In genomic region chrX:153667931-153668396, GRCh38 we compare ENCODE assay signal across 8 cellular contexts. TPM values are rescaled to one million over a fixed set of nuclear protein-coding genes. Genes with fewer than 3 reads are reported as not detected.
DNase-seq lines count a peak whose midpoint lies in the region; ATAC-seq and TF ChIP-seq lines count a peak whose summit lies in the region.

No MANE protein-coding gene starts in this region.

- no peak overlapping the region for H2BK120ac ChIP-seq in mesenchymal stem cell (ENCODE audit: low read depth, low read length)

- DNase-seq in NCI-H774 (lab: John Stamatoyannopoulos, UW), result peak; percentile 19
- peak; percentile 20 to 59 for DNase-seq in activated CD8-positive, alpha-beta memory T cell treated with anti-CD3 and anti-CD28 coated beads for 1 hour (ENCODE audit: extremely low read depth in 1 of 2, low read depth in 1 of 2)
- peak; percentile 63 for DNase-seq in effector CD8-positive, alpha-beta T cell (lab: John Stamatoyannopoulos, UW)
- peak; percentile 64 for DNase-seq in mesenchymal stem cell
- peak; percentile 57 for DNase-seq in stimulated activated CD8-positive, alpha-beta memory T cell treated with anti-CD3 and anti-CD28 coated beads, Interleukin-15, amount 100 ng/mL, for 24 hours (ENCODE audit: low read depth)

- H2BK15ac ChIP-seq in mesenchymal stem cell (ENCODE audit: low read depth, poor library complexity, severe bottlenecking), result no peak overlapping the region

- H3K4me2 ChIP-seq in DOHH2 (ENCODE audit: low read length) (0 out of 2 replicates have a peak overlapping the region, but pooled peaks have one; percentile 14), mesenchymal stem cell (ENCODE audit: low read length, poor library complexity, severe bottlenecking) (no peak overlapping the region)

- ATAC-seq in HG03175 (IDR thresholded peaks at IDR 0.05; ENCODE audit: unreplicated experiment) (peak; percentile 51), HG03457 (IDR thresholded peaks at IDR 0.05; ENCODE audit: unreplicated experiment) (no peak)

- no peaks in the 10 kb centered on the region for H3K9me2 ChIP-seq in DOHH2 (replicated peaks; ENCODE audit: control insufficient read depth, low read length)

- H4K20me1 ChIP-seq in DOHH2 (ENCODE audit: control insufficient read depth, insufficient read depth, low read depth, low read length), result no peaks in the 10 kb centered on the region

- no peak overlapping the region for H3K4ac ChIP-seq in mesenchymal stem cell (ENCODE audit: low read depth in 1 of 2, low read length in 2 of 2)

- no peak overlapping the region for H4K8ac ChIP-seq in mesenchymal stem cell (ENCODE audit: low read length)

- H3K9me3 ChIP-seq in DOHH2 (ENCODE audit: control insufficient read depth, insufficient read depth, low read length) (no peaks in the 10 kb centered on the region), mesenchymal stem cell (ENCODE audit: control insufficient read depth, low read length) (peaks cover 17% of the 10 kb centered on the region)

- no peak overlapping the region for H3K27ac ChIP-seq in DOHH2 (ENCODE audit: low read depth, low read length)
- H3K27ac ChIP-seq in mesenchymal stem cell (ENCODE audit: low read length, poor library complexity, severe bottlenecking), result no peak overlapping the region

- no peak overlapping the region for H4K91ac ChIP-seq in mesenchymal stem cell (ENCODE audit: low read length)

- no peak overlapping the region for H2BK5ac ChIP-seq in mesenchymal stem cell (ENCODE audit: low read depth, low read length, poor library complexity, severe bottlenecking)

- H2BK12ac ChIP-seq in mesenchymal stem cell (ENCODE audit: low read length in 2 of 2), result no peak overlapping the region

- peak overlapping the region in 1 of 2 experiments; percentile 57 for H3K18ac ChIP-seq in mesenchymal stem cell (ENCODE audit: low read depth in 1 of 2, low read length in 2 of 2)

- no peak overlapping the region for H3K23ac ChIP-seq in mesenchymal stem cell (ENCODE audit: low read length in 2 of 2)

- H3K79me1 ChIP-seq in mesenchymal stem cell (replicated peaks; ENCODE audit: low read length, poor library complexity, severe bottlenecking), result no peaks in the 10 kb centered on the region

- no peak overlapping the region for H3K9ac ChIP-seq in mesenchymal stem cell (ENCODE audit: low read length)

- H3K4me3 ChIP-seq in DOHH2 (ENCODE audit: low read length), result no peak overlapping the region
- H3K4me3 ChIP-seq in mesenchymal stem cell (ENCODE audit: insufficient read depth in 1 of 2, low read depth in 1 of 2, low read length in 2 of 2), result peak overlapping the region in 1 of 2 experiments; percentile 33

- no peaks in the 10 kb centered on the region for H3F3A ChIP-seq in DOHH2 (ENCODE audit: control insufficient read depth, insufficient read depth)

- TF ChIP-seq CTCF in DOHH2 (IDR thresholded peaks at IDR 0.05; ENCODE audit: low read depth, low read length, poor library complexity, severe bottlenecking), result peak; percentile 86

- H3K36me3 ChIP-seq in DOHH2 (ENCODE audit: control insufficient read depth, low read length) (no peaks in the 10 kb centered on the region), mesenchymal stem cell (ENCODE audit: control insufficient read depth in 1 of 2, insufficient read depth in 2 of 2, low read depth in 1 of 2, low read length in 2 of 2) (no peaks in the 10 kb centered on the region)

- H3K14ac ChIP-seq in mesenchymal stem cell (ENCODE audit: low read length in 2 of 2), result no peak overlapping the region

- no peaks in the 10 kb centered on the region for H3K4me1 ChIP-seq in DOHH2 (ENCODE audit: control insufficient read depth, low read length)
- peaks cover 3% of the 10 kb centered on the region for H3K4me1 ChIP-seq in mesenchymal stem cell (ENCODE audit: control insufficient read depth, insufficient read depth, low read depth, low read length)

- no peak overlapping the region for H2AFZ ChIP-seq in mesenchymal stem cell (ENCODE audit: low read depth, low read length)

- 26% methylated on average over 14 of the region's 14 CpGs for WGBS in mesenchymal stem cell

- no peaks in the 10 kb centered on the region for H3K27me3 ChIP-seq in DOHH2 (ENCODE audit: control insufficient read depth, low read length)
- peaks cover 3 to 67% of the 10 kb centered on the region in 2 experiments for H3K27me3 ChIP-seq in mesenchymal stem cell (ENCODE audit: control insufficient read depth in 1 of 2, insufficient read depth in 1 of 2, low read length in 2 of 2)

- H3K79me2 ChIP-seq in DOHH2 (ENCODE audit: control insufficient read depth, low read length), result no peaks in the 10 kb centered on the region

- no peak overlapping the region for H2AK5ac ChIP-seq in mesenchymal stem cell (ENCODE audit: low read length, severe bottlenecking)

RNA-seq across cellular contexts. Expression of gene PNCK, which starts 5.6 kb away (rescaled TPM):
- polyA plus RNA-seq in mesenchymal stem cell (2013, experiment 1 of 2), result 0.10 TPM
- polyA plus RNA-seq in mesenchymal stem cell (2013, experiment 2 of 2), result 0.03 TPM

RNA-seq across cellular contexts. Expression of gene SLC6A8, which starts 19.8 kb away (rescaled TPM):
- polyA plus RNA-seq in mesenchymal stem cell (2013, experiment 1 of 2), result 26.1 TPM
- 26.0 TPM for polyA plus RNA-seq in mesenchymal stem cell (2013, experiment 2 of 2)

RNA-seq across cellular contexts. Expression of gene DUSP9, which starts 21.0 kb away (rescaled TPM):
- polyA plus RNA-seq in mesenchymal stem cell (2013, experiment 1 of 2), result 0.03 TPM
- 0.01 TPM for polyA plus RNA-seq in mesenchymal stem cell (2013, experiment 2 of 2)

RNA-seq across cellular contexts. Expression of gene BCAP31, which starts 56.2 kb away (rescaled TPM):
- polyA plus RNA-seq in mesenchymal stem cell (2013, experiment 1 of 2), result 125 TPM
- polyA plus RNA-seq in mesenchymal stem cell (2013, experiment 2 of 2), result 127 TPM

RNA-seq across cellular contexts. Expression of gene ABCD1, which starts 56.7 kb away (rescaled TPM):
- polyA plus RNA-seq in mesenchymal stem cell (2013, experiment 1 of 2), result 15.8 TPM
- polyA plus RNA-seq in mesenchymal stem cell (2013, experiment 2 of 2), result 15.4 TPM
